25 cellular contexts compared by ENCODE assay signal in genomic region chr18:49974079-49974478, GRCh38.
"Had no signal": no experiment of that assay in that cellular context is flagged by ENCODE, and none has a peak within 500 bp of the region (broad histone marks: within the 10 kb centered on the region; RNA-seq: fewer than 3 reads in every experiment).

No MANE protein-coding gene starts in this region.

- H3K4me2 ChIP-seq: neural progenitor cell had no signal

- H3K27ac ChIP-seq: esophagus muscularis mucosa, foreskin keratinocyte, gastroesophageal sphincter, neural progenitor cell, prostate gland, sigmoid colon, skin epidermis, spleen, thoracic aorta, tibial nerve, upper lobe of right lung, uterus had no signal

- H3K4me3 ChIP-seq: esophagus muscularis mucosa, gastroesophageal sphincter, lung, mucosa of descending colon, neural progenitor cell, prostate gland, sigmoid colon, skin epidermis, spleen, thoracic aorta, tibial nerve, upper lobe of right lung, uterus had no signal

- ATAC-seq: foreskin keratinocyte; gastroesophageal sphincter; left lobe of liver; mucosa of descending colon; naive thymus-derived CD4-positive, alpha-beta T cell; stimulated activated memory B cell treated with anti-CD40 and anti-IgM and Interleukin-4, amounts not matched to agents 10 μg/mL and 1 μg/mL and 100 μg/mL, for 72 hours; upper lobe of right lung had no signal

- FAIRE-seq: colon, endothelial cell of umbilical vein, kidney had no signal

- H3K36me3 ChIP-seq: esophagus muscularis mucosa, gastroesophageal sphincter, neural progenitor cell, prostate gland, sigmoid colon, thoracic aorta, tibial nerve, upper lobe of right lung, uterus had no signal

- H3K9ac ChIP-seq: neural progenitor cell had no signal

- H3K27me3 ChIP-seq: esophagus muscularis mucosa, gastroesophageal sphincter, neural progenitor cell, sigmoid colon, tibial nerve, upper lobe of right lung, uterus had no signal

- H3K4me1 ChIP-seq: foreskin keratinocyte, neural progenitor cell, prostate gland, spleen, upper lobe of right lung, uterus had no signal

- H3K9me3 ChIP-seq: esophagus muscularis mucosa, gastroesophageal sphincter, mucosa of descending colon, prostate gland, sigmoid colon, spleen, thoracic aorta, tibial nerve, upper lobe of right lung, uterus had no signal

- DNase-seq: effector CD8-positive, alpha-beta T cell; foreskin keratinocyte; glutamatergic neuron; kidney; mucosa of descending colon; naive thymus-derived CD4-positive, alpha-beta T cell; nucleus accumbens; right cardiac atrium; sigmoid colon; spleen; stimulated activated CD4-positive, alpha-beta T cell treated with anti-CD3 and anti-CD28 coated beads, Interleukin-4, amount 100 ng/mL, for 4 hours; upper lobe of right lung; uterus had no signal

- H2AFZ ChIP-seq: neural progenitor cell had no signal
